ENCODE assay signal across 8 cellular contexts in genomic region chr21:43866233-43866632, GRCh38. TPM values are rescaled to one million over a fixed set of nuclear protein-coding genes. Genes with fewer than 3 reads are reported as not detected.
A peak's percentile ranks its signal among the peaks of the same experiment; 100 is the strongest.
DNase-seq lines count a peak whose midpoint lies in the region; ATAC-seq, FAIRE-seq and TF ChIP-seq lines count a peak whose summit lies in the region.

No MANE protein-coding gene starts in this region.

- no peak for ATAC-seq in omental fat pad (ENCODE audit: low FRiP score)

- no peak for FAIRE-seq in H1 (lab: Jason Lieb, UNC)

- no peak overlapping the region for H3K9ac ChIP-seq in HUES48 (ENCODE audit: low read depth, low read length)
- H3K9ac ChIP-seq in H1 (replicated peaks in 1 of 4; ENCODE audit: extremely low read depth in 1 of 4, low read depth in 3 of 4, low read length in 3 of 4) = no peak overlapping the region

- H3K36me3 ChIP-seq in HUES48 (ENCODE audit: control insufficient read depth, insufficient read depth, low read length) (no peaks in the 10 kb centered on the region), H1 (ENCODE audit: control insufficient read depth in 2 of 4, insufficient read depth in 4 of 4, low read length in 3 of 4) (no peaks in the 10 kb centered on the region)

- TF ChIP-seq POLR2A in H1 (IDR thresholded peaks at IDR 0.05; ENCODE audit: control extremely low read depth in 1 of 2, low read depth in 2 of 2, low read length in 2 of 2) = no peak

- peak overlapping the region; percentile 65 to 69; a peak in 3 of 4 replicates for H3K4me2 ChIP-seq in H1 (ENCODE audit: insufficient read depth in 1 of 2, low read depth in 2 of 2, low read length in 2 of 2)

- no peak overlapping the region for H2BK12ac ChIP-seq in H1 (ENCODE audit: low read depth, low read length)

- H4K5ac ChIP-seq in H1 (ENCODE audit: insufficient read length, low read depth, low read length) = no peak overlapping the region

- H3K79me1 ChIP-seq in H1 (ENCODE audit: low read depth, low read length) = no peaks in the 10 kb centered on the region

- no peaks in the 10 kb centered on the region for H3K79me2 ChIP-seq in H1 (ENCODE audit: control insufficient read depth in 1 of 2, insufficient read depth in 2 of 2, low read length in 2 of 2)

- H3K4me1 ChIP-seq in HUES48 (ENCODE audit: control insufficient read depth, insufficient read depth, low read length) (peaks cover 15% of the 10 kb centered on the region), H1 (replicated peaks in 1 of 4; ENCODE audit: control insufficient read depth in 3 of 4, insufficient read depth in 4 of 4, low read length in 3 of 4) (peaks cover 0 to 7% (median 4%) of the 10 kb centered on the region in 4 experiments; a peak in 4 of 7 replicates)

- 22% methylated on average over 14 of the region's 16 CpGs; no CpG with 5 or more reads in 1 of the 2 experiments for WGBS in H1 (ENCODE audit: extremely low coverage in 1 of 2, insufficient coverage in 1 of 2, insufficient read length in 1 of 2, insufficient replicate concordance in 2 of 2, low coverage in 1 of 2, low lambda C conversion rate in 2 of 2, missing lambda C conversion rate in 1 of 2), 2 experiments

- no peak overlapping the region for H3K23ac ChIP-seq in H1 (ENCODE audit: insufficient read length)

- TF ChIP-seq RAD21 in H1 (IDR thresholded peaks at IDR 0.05 in 1 of 2, conservative IDR thresholded peaks at IDR 0.05 in 1 of 2; ENCODE audit: low read depth in 2 of 2, low read length in 2 of 2) = no peak

- CTCF ChIA-PET in H1 (lab: Charles Lee; ENCODE audit: partially characterized antibody) = interaction anchor here (1.0 to 1.6 kb wide), 2 partner anchors 27 to 109 kb away, joined by 3 to 5 read pairs; no protein-coding TSS in a partner anchor

- no peak overlapping the region for H2BK120ac ChIP-seq in H1 (replicated peaks; ENCODE audit: low read depth, low read length)

- no peak for TF ChIP-seq EP300 in H1 (IDR thresholded peaks at IDR 0.05; ENCODE audit: borderline replicate concordance in 1 of 2, low read depth in 2 of 2, low read length in 2 of 2)

- H2BK5ac ChIP-seq in H1 (ENCODE audit: low read depth, low read length) = no peak overlapping the region

- H3K4me3 ChIP-seq in HUES48 (ENCODE audit: low read depth, low read length) (peak overlapping the region; percentile 54), H1 (ENCODE audit: extremely low read depth in 1 of 4, insufficient read depth in 2 of 4, low read depth in 3 of 4, low read length in 4 of 4) (peak overlapping the region in 3 of 4 experiments; percentile 9 to 73 (median 27); a peak in 4 of 8 replicates)

- no peaks in the 10 kb centered on the region for H4K20me1 ChIP-seq in H1 (replicated peaks in 1 of 2; ENCODE audit: control insufficient read depth in 1 of 2, insufficient read depth in 2 of 2, low read length in 2 of 2)

- TF ChIP-seq CTCF in C4-2B (conservative IDR thresholded peaks at IDR 0.05) = no peak
- TF ChIP-seq CTCF in H1 (IDR thresholded peaks at IDR 0.05; ENCODE audit: control extremely low read depth in 1 of 3, insufficient read depth in 1 of 3, low read depth in 1 of 3, low read length in 3 of 3) = no peak
- TF ChIP-seq CTCF in omental fat pad (IDR thresholded peaks at IDR 0.05) = no peak

- POLR2A ChIA-PET in H1 (lab: Charles Lee; ENCODE audit: partially characterized antibody) = interaction anchor here (0.8 to 1.1 kb wide), 2 partner anchors 71 to 80 kb away, joined by 3 read pairs; no protein-coding TSS in a partner anchor

- H3K23me2 ChIP-seq in H1 (ENCODE audit: low read depth, low read length) = peaks cover 4% of the 10 kb centered on the region; the same call in 1 of the 2 replicates

- H3K27ac ChIP-seq in C4-2B (peak overlapping the region; percentile 90), HUES48 (ENCODE audit: low read depth, low read length) (peak overlapping the region; percentile 3), H1 (ENCODE audit: low read depth, low read length) (no peak overlapping the region)

- H3K14ac ChIP-seq in H1 (ENCODE audit: insufficient read length) = no peak overlapping the region

- H3K4ac ChIP-seq in H1 (replicated peaks; ENCODE audit: insufficient read length, low read depth, low read length) = no peak overlapping the region

- H3K9me3 ChIP-seq in HUES48 (ENCODE audit: control insufficient read depth, insufficient read depth, low read length) = no peaks in the 10 kb centered on the region
- H3K9me3 ChIP-seq in H1 (ENCODE audit: insufficient read depth in 2 of 2, low read depth in 1 of 2, low read length in 1 of 2) = no peaks in the 10 kb centered on the region

- no peak overlapping the region for H4K8ac ChIP-seq in H1 (ENCODE audit: extremely low read depth, insufficient read depth, low read length)

- peak; percentile 36 to 37 for DNase-seq in activated CD4-positive, alpha-beta T cell treated with anti-CD3 and anti-CD28 coated beads for 4 hours
- DNase-seq in H1 (ENCODE audit: low read depth in 1 of 2, low spot score in 2 of 2) (no peak), midbrain (lab: John Stamatoyannopoulos, UW) (peak; percentile 51), OCI-M2 (lab: John Stamatoyannopoulos, UW; ENCODE audit: unreplicated experiment) (no peak), omental fat pad (ENCODE audit: low spot score) (no peak)
- DNase-seq in stimulated activated naive CD4-positive, alpha-beta T cell (lab: John Stamatoyannopoulos, UW) = peak in 4 of 6 experiments; percentile 13 to 41 (median 20)

- H3K18ac ChIP-seq in H1 (ENCODE audit: extremely low read depth, low read length) = no peak overlapping the region

- H3K27me3 ChIP-seq in HUES48 (ENCODE audit: control insufficient read depth, insufficient read depth, low read length) (peaks cover 19% of the 10 kb centered on the region), H1 (replicated peaks in 1 of 4; ENCODE audit: control insufficient read depth in 3 of 4, extremely low read depth in 1 of 4, insufficient read depth in 3 of 4, low read length in 3 of 4) (peaks cover 0 to 16% (median 10%) of the 10 kb centered on the region in 4 experiments; a peak in 6 of 7 replicates)

- H4K91ac ChIP-seq in H1 (replicated peaks; ENCODE audit: insufficient read length, low read length) = no peak overlapping the region

- H2BK20ac ChIP-seq in H1 (ENCODE audit: low read length) = no peak overlapping the region

- H2AFZ ChIP-seq in H1 (ENCODE audit: low read length) = no peak overlapping the region

- H2AK5ac ChIP-seq in H1 (ENCODE audit: low read depth, low read length) = no peak overlapping the region

- no peak overlapping the region for H3K56ac ChIP-seq in H1 (replicated peaks; ENCODE audit: insufficient read length, low read depth, low read length)

- H2BK15ac ChIP-seq in H1 (ENCODE audit: low read length) = no peak overlapping the region

TF ChIP-seq in H1, 55 proteins besides CTCF, POLR2A, EP300 and RAD21:
- no peak for TF ChIP-seq RNF2 (IDR thresholded peaks at IDR 0.05; ENCODE audit: borderline replicate concordance, low read depth, low read length, missing control alignments, poor library complexity, severe bottlenecking)
- TF ChIP-seq TAF7 (optimal IDR thresholded peaks at IDR 0.05; ENCODE audit: borderline replicate concordance, low read depth, low read length) = no peak
- TF ChIP-seq ATF3 (IDR thresholded peaks at IDR 0.05; ENCODE audit: insufficient read depth, low read depth, low read length) = no peak
- TF ChIP-seq SIRT6 (IDR thresholded peaks at IDR 0.05; ENCODE audit: low read length) = no peak
- no peak for TF ChIP-seq NRF1 (IDR thresholded peaks at IDR 0.05; ENCODE audit: low read depth, low read length)
- no peak for TF ChIP-seq CBX8 (IDR thresholded peaks at IDR 0.05; ENCODE audit: borderline replicate concordance, low read depth, low read length)
- TF ChIP-seq TCF12 (IDR thresholded peaks at IDR 0.05; ENCODE audit: low read depth, low read length) = no peak
- TF ChIP-seq RXRA (IDR thresholded peaks at IDR 0.05; ENCODE audit: insufficient read depth, low read depth, low read length) = no peak
- no peak for TF ChIP-seq SP2 (IDR thresholded peaks at IDR 0.05; ENCODE audit: low read length)
- no peak for TF ChIP-seq SP4 (IDR thresholded peaks at IDR 0.05; ENCODE audit: low read length)
- no peak for TF ChIP-seq FOSL1 (IDR thresholded peaks at IDR 0.05; ENCODE audit: insufficient read depth, low read depth, low read length)
- TF ChIP-seq KDM5A (IDR thresholded peaks at IDR 0.05; ENCODE audit: low read length) = no peak
- TF ChIP-seq ASH2L (IDR thresholded peaks at IDR 0.05; ENCODE audit: low read length) = no peak
- TF ChIP-seq CHD1 (IDR thresholded peaks at IDR 0.05; ENCODE audit: low read depth, low read length) = no peak
- no peak for TF ChIP-seq HDAC6 (IDR thresholded peaks at IDR 0.05; ENCODE audit: low read depth, low read length)

RNA-seq across cellular contexts. Expression of gene AGPAT3, which starts 1.2 kb away (rescaled TPM):
- total RNA-seq in H1 (2021; fragmentation: NEBNext Ultra II Directional; extraction: Animal tissue kit (Norgen Biotek cat#: 25700)) = 5.8 and 5.9 TPM in 2 replicates
- polyA plus RNA-seq in H1 (2011; rRNA removed) = 6.7 and 7.3 TPM in 2 replicates
- 5.3 TPM for polyA plus RNA-seq in H1 (2011; cell fraction: cytosol; rRNA removed)
- polyA plus RNA-seq in H1 (2011; cell fraction: nucleus; rRNA removed) = 8.9 TPM
- 5.0 to 8.9 TPM (median 7.8 TPM) in 4 replicates for polyA plus RNA-seq in H1 (2012, experiment 1 of 2)
- polyA plus RNA-seq in H1 (2012, experiment 2 of 2) = 4.7 TPM
- 7.3 TPM for polyA plus RNA-seq in H1 (2013, experiment 1 of 2)
- polyA plus RNA-seq in H1 (2013, experiment 2 of 2) = 8.3 TPM
- polyA minus RNA-seq in H1 (2011; rRNA and poly(A)+ RNA removed) = 8.1 and 15.0 TPM in 2 replicates
- polyA minus RNA-seq in H1 (2011; cell fraction: cytosol; rRNA and poly(A)+ RNA removed) = 8.5 TPM
- polyA minus RNA-seq in H1 (2011; cell fraction: nucleus; rRNA and poly(A)+ RNA removed) = 10.8 TPM
- total RNA-seq in omental fat pad = 10 to 100 TPM; 29.7 to 47.0 (median 43.3) TPM

Comparison
In these comparisons a context has a peak if more than half of its experiments do, and no peak if none do; other contexts are left out.
1. DNase-seq: peak in activated CD4-positive, alpha-beta T cell treated with anti-CD3 and anti-CD28 coated beads for 4 hours (2 of 2), midbrain (single experiment) and stimulated activated naive CD4-positive, alpha-beta T cell (4 of 6); none in H1 (0 of 2), OCI-M2 (single experiment) and omental fat pad (single experiment).